ENCODE assay signal across 8 cellular contexts in the genomic region with DNA sequence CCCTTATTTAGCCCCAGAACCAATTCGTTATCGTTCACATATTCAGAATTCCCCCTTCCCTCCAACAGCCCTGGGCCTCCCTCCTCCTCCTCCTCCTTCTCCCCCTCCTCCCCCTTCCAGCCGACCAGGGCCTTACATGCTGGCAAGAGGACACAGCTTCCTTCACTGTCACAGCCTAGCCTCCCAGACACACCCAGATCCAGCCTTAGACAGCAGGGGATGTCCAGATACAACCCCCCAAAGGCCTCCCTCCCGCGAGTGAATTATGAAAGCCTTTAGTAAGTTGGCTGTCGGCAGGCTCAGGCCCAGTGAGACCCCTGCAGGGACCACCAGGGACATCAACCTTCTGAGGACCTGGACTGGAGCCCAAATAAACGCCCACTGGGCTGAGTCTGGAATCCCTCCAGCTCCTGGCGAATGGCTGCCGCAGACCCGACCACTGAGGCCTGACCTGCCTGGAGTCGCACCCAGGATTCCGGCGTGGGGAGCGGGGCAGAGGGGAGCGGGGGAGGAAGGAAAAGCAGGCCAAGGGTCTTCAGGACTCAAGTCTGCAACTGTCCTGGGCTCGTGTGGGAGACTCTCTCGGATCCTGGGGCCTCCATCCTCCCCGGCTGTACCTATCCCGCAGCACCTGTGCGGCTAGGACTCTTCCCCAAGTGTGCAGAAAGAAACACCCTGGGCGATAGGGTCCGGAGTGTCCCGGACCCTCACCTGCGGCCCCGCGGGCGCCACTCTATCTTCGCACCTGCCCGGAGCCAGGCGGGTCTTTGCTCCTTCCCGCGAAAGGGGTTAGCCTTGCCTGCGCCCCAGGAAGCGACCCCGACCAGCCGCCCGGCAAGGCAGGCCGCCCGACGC. TPM values are rescaled to one million over a fixed set of nuclear protein-coding genes. Genes with fewer than 3 reads are reported as not detected.
DNase-seq lines count a peak whose midpoint lies in the region; ATAC-seq, FAIRE-seq and TF ChIP-seq lines count a peak whose summit lies in the region.

No MANE protein-coding gene starts in this region.

- no peaks in the 10 kb centered on the region for H3K9me3 ChIP-seq in endothelial cell of umbilical vein (replicated peaks; ENCODE audit: control insufficient read depth, insufficient read depth, low read length)
- H3K9me3 ChIP-seq in mesodermal cell (ENCODE audit: control insufficient read depth, low read length): no peaks in the 10 kb centered on the region

- ATAC-seq in HG02870 (IDR thresholded peaks at IDR 0.05; ENCODE audit: unreplicated experiment) (peak; percentile 8), SK-N-SH treated with all-trans-retinoic acid at 6 μM for 48 hours (peak; percentile 58)

- dilution Hi-C loops in endothelial cell of umbilical vein (cut with MboI; ENCODE audit: extremely low pct_ligation_motif_present, low sequenced_read_pairs): no loop called here

- POLR2A ChIA-PET in endothelial cell of umbilical vein (lab: Charles Lee): no interaction called here

- no TSS peak for BruUV-seq in endothelial cell of umbilical vein (replicated peaks; lab: Mats Ljungman, UMichigan)

- no peaks in the 10 kb centered on the region for H4K20me1 ChIP-seq in endothelial cell of umbilical vein (replicated peaks; ENCODE audit: control insufficient read depth, extremely low read depth, insufficient read depth, low read length)

- no peaks in the 10 kb centered on the region for H3K9me1 ChIP-seq in endothelial cell of umbilical vein (replicated peaks; ENCODE audit: control insufficient read depth, extremely low read depth, insufficient read depth, low read length)

- WGBS in mesodermal cell (ENCODE audit: insufficient coverage in 2 of 2), 2 experiments: 4 to 6% methylated on average over 19 to 34 of the region's 40 CpGs
- 5% methylated on average over 40 of the region's 40 CpGs for WGBS in urinary bladder

- peak overlapping the region; percentile 60 for H3K9ac ChIP-seq in endothelial cell of umbilical vein (replicated peaks; ENCODE audit: extremely low read depth, insufficient read depth, low read length)

- H3K4me3 ChIP-seq in endothelial cell of umbilical vein (replicated peaks in 1 of 3; ENCODE audit: insufficient read depth in 1 of 3, low read depth in 1 of 3, low read length in 3 of 3) (peak overlapping the region; percentile 39 to 75 (median 62)), mesodermal cell (ENCODE audit: extremely low read depth, insufficient read depth, low read length, poor library complexity, severe bottlenecking) (peak overlapping the region; percentile 68), urinary bladder (ENCODE audit: low read depth, low read length) (peak overlapping the region; percentile 97)

- H3K36me3 ChIP-seq in endothelial cell of umbilical vein (ENCODE audit: control insufficient read depth in 2 of 2, extremely low read depth in 1 of 2, insufficient read depth in 2 of 2, low read length in 2 of 2): no peaks in the 10 kb centered on the region
- H3K36me3 ChIP-seq in mesodermal cell (ENCODE audit: control insufficient read depth, insufficient read depth, low read length): no peaks in the 10 kb centered on the region
- H3K36me3 ChIP-seq in urinary bladder (ENCODE audit: insufficient read depth): no peaks in the 10 kb centered on the region

- intact Hi-C loops in endothelial cell of umbilical vein (cut with micrococcal nuclease): loop anchor here (2.0 kb wide), 1 partner anchor 44 kb away; no protein-coding TSS in a partner anchor

- H3K27ac ChIP-seq in endothelial cell of umbilical vein (ENCODE audit: insufficient read depth, low read depth, low read length) (no peak overlapping the region), mesodermal cell (ENCODE audit: low read depth, low read length, severe bottlenecking) (no peak overlapping the region), urinary bladder (ENCODE audit: low read depth) (peak overlapping the region; percentile 67)

- H3K4me1 ChIP-seq in endothelial cell of umbilical vein (ENCODE audit: control insufficient read depth, extremely low read depth, insufficient read depth, low read length) (peaks cover 21% of the 10 kb centered on the region), mesodermal cell (ENCODE audit: control insufficient read depth, insufficient read depth, low read length, poor library complexity, severe bottlenecking) (peaks cover 18% of the 10 kb centered on the region), urinary bladder (ENCODE audit: insufficient read depth) (no peaks in the 10 kb centered on the region)

- peak; percentile 24 for TF ChIP-seq POLR2A in endothelial cell of umbilical vein (IDR thresholded peaks at IDR 0.05; ENCODE audit: low read depth, low read length)

- peak overlapping the region; percentile 72 for H3K4me2 ChIP-seq in endothelial cell of umbilical vein (ENCODE audit: insufficient read depth, low read length)

- H3K79me2 ChIP-seq in endothelial cell of umbilical vein (ENCODE audit: control insufficient read depth, insufficient read depth, low read length): peaks cover 42% of the 10 kb centered on the region

- CTCF ChIA-PET in endothelial cell of umbilical vein (lab: Charles Lee): interaction anchor here (0.9 to 3.0 kb wide), 7 partner anchors 21 to 390 kb away, joined by 3 to 19 read pairs (median 4); partner anchors contain the start of gene CCNI2

- H3K27me3 ChIP-seq in endothelial cell of umbilical vein (ENCODE audit: control insufficient read depth in 2 of 2, insufficient read depth in 2 of 2, low read length in 2 of 2): no peaks in the 10 kb centered on the region

- peak; percentile 66 for FAIRE-seq in endothelial cell of umbilical vein (lab: Jason Lieb, UNC)

- DNase-seq in NCI-H82 (lab: John Stamatoyannopoulos, UW) (peak; percentile 56), NCI-H82 treated with DMSO at 0.1 percent for 48 hours (lab: John Stamatoyannopoulos, UW; ENCODE audit: unreplicated experiment) (no peak), endothelial cell of umbilical vein (ENCODE audit: low read depth, low spot score) (peak; percentile 37), DMS153 treated with DMSO at 0.1 percent for 48 hours (lab: John Stamatoyannopoulos, UW; ENCODE audit: unreplicated experiment) (no peak)

- peak in 1 of 2 donors; percentile 9 for TF ChIP-seq CTCF in endothelial cell of umbilical vein (IDR thresholded peaks at IDR 0.05; ENCODE audit: extremely low read depth in 1 of 2, insufficient read depth in 1 of 2, low read depth in 1 of 2, low read length in 2 of 2)

- H2AFZ ChIP-seq in endothelial cell of umbilical vein (ENCODE audit: low read depth, low read length): peak overlapping the region; percentile 3

RNA-seq across cellular contexts. Expression of gene SEPTIN8, which starts 0.7 kb away (rescaled TPM):
- total RNA-seq in endothelial cell of umbilical vein (77.2 and 82.1 TPM in 2 replicates), urinary bladder (64.8 TPM)
- polyA plus RNA-seq in endothelial cell of umbilical vein (45.3 and 56.6 TPM in 2 replicates), urinary bladder (28.3 TPM)
- polyA plus RNA-seq in endothelial cell of umbilical vein (2011; cell fraction: cytosol; rRNA removed): 56.2 and 59.9 TPM in 2 replicates
- 169 and 191 TPM in 2 replicates for polyA plus RNA-seq in endothelial cell of umbilical vein (2011; cell fraction: nucleus; rRNA removed)
- polyA plus RNA-seq in endothelial cell of umbilical vein (2012): 64.5 and 64.8 TPM in 2 replicates
- polyA minus RNA-seq in endothelial cell of umbilical vein: 74.2 and 83.0 TPM in 2 replicates
- polyA minus RNA-seq in endothelial cell of umbilical vein (2011; cell fraction: cytosol; rRNA and poly(A)+ RNA removed): 8.4 TPM
- polyA minus RNA-seq in endothelial cell of umbilical vein (2011; cell fraction: nucleus; rRNA and poly(A)+ RNA removed): 39.0 and 42.6 TPM in 2 replicates
- polyA plus RNA-seq in mesodermal cell (2013, experiment 1 of 2): 63.5 TPM
- 58.2 TPM for polyA plus RNA-seq in mesodermal cell (2013, experiment 2 of 2)

RNA-seq across cellular contexts. Expression of gene CCNI2, which starts 29.1 kb away (rescaled TPM):
- total RNA-seq in endothelial cell of umbilical vein: 0.53 TPM in 1 of 2 replicates, not detected in the other
- 0.13 and 0.25 TPM in 2 replicates for polyA plus RNA-seq in endothelial cell of umbilical vein
- 0.08 and 0.14 TPM in 2 replicates for polyA plus RNA-seq in endothelial cell of umbilical vein (2011; cell fraction: cytosol; rRNA removed)
- polyA plus RNA-seq in endothelial cell of umbilical vein (2011; cell fraction: nucleus; rRNA removed): 0.62 and 1.1 TPM in 2 replicates
- polyA plus RNA-seq in endothelial cell of umbilical vein (2012): 3.4 and 4.1 TPM in 2 replicates
- 0.56 and 1.7 TPM in 2 replicates for polyA minus RNA-seq in endothelial cell of umbilical vein
- not detected for polyA minus RNA-seq in endothelial cell of umbilical vein (2011; cell fraction: cytosol; rRNA and poly(A)+ RNA removed)
- polyA minus RNA-seq in endothelial cell of umbilical vein (2011; cell fraction: nucleus; rRNA and poly(A)+ RNA removed): 0.58 TPM in 1 of 2 replicates, not detected in the other
- polyA plus RNA-seq in mesodermal cell (2013, experiment 1 of 2): not detected
- not detected for polyA plus RNA-seq in mesodermal cell (2013, experiment 2 of 2)
- total RNA-seq in urinary bladder: 1.9 TPM
- 1.4 TPM for polyA plus RNA-seq in urinary bladder

RNA-seq across cellular contexts. Expression of gene SOWAHA, which starts 36.8 kb away (rescaled TPM):
- total RNA-seq in endothelial cell of umbilical vein (not detected in 2 replicates), urinary bladder (0.48 TPM)
- polyA plus RNA-seq in endothelial cell of umbilical vein (not detected in 2 replicates), urinary bladder (0.65 TPM)
- polyA plus RNA-seq in endothelial cell of umbilical vein (2011; cell fraction: cytosol; rRNA removed): 0.01 TPM in 1 of 2 replicates, not detected in the other
- not detected in 2 replicates for polyA plus RNA-seq in endothelial cell of umbilical vein (2011; cell fraction: nucleus; rRNA removed)
- polyA plus RNA-seq in endothelial cell of umbilical vein (2012): not detected in 2 replicates
- polyA minus RNA-seq in endothelial cell of umbilical vein: not detected in 2 replicates
- not detected for polyA minus RNA-seq in endothelial cell of umbilical vein (2011; cell fraction: cytosol; rRNA and poly(A)+ RNA removed)
- not detected in 2 replicates for polyA minus RNA-seq in endothelial cell of umbilical vein (2011; cell fraction: nucleus; rRNA and poly(A)+ RNA removed)
- 0.33 TPM for polyA plus RNA-seq in mesodermal cell (2013, experiment 1 of 2)
- 0.25 TPM for polyA plus RNA-seq in mesodermal cell (2013, experiment 2 of 2)

RNA-seq across cellular contexts. Expression of gene KIF3A, which starts 39.0 kb away (rescaled TPM):
- total RNA-seq in endothelial cell of umbilical vein (11.2 and 15.8 TPM in 2 replicates), urinary bladder (17.6 TPM)
- polyA plus RNA-seq in endothelial cell of umbilical vein (2.4 and 3.3 TPM in 2 replicates), urinary bladder (3.4 TPM)
- polyA plus RNA-seq in endothelial cell of umbilical vein (2011; cell fraction: cytosol; rRNA removed): 3.5 and 3.6 TPM in 2 replicates
- polyA plus RNA-seq in endothelial cell of umbilical vein (2011; cell fraction: nucleus; rRNA removed): 7.8 and 12.3 TPM in 2 replicates
- 9.0 and 14.0 TPM in 2 replicates for polyA plus RNA-seq in endothelial cell of umbilical vein (2012)
- 6.5 and 8.9 TPM in 2 replicates for polyA minus RNA-seq in endothelial cell of umbilical vein
- polyA minus RNA-seq in endothelial cell of umbilical vein (2011; cell fraction: cytosol; rRNA and poly(A)+ RNA removed): 3.8 TPM
- 8.7 and 11.6 TPM in 2 replicates for polyA minus RNA-seq in endothelial cell of umbilical vein (2011; cell fraction: nucleus; rRNA and poly(A)+ RNA removed)
- polyA plus RNA-seq in mesodermal cell (2013, experiment 1 of 2): 9.5 TPM
- polyA plus RNA-seq in mesodermal cell (2013, experiment 2 of 2): 9.9 TPM

RNA-seq across cellular contexts. Expression of gene SHROOM1, which starts 54.1 kb away (rescaled TPM):
- total RNA-seq in endothelial cell of umbilical vein (20.9 and 21.0 TPM in 2 replicates), urinary bladder (7.2 TPM)
- polyA plus RNA-seq in endothelial cell of umbilical vein (12.8 and 13.0 TPM in 2 replicates), urinary bladder (48.3 TPM)
- 8.3 and 9.0 TPM in 2 replicates for polyA plus RNA-seq in endothelial cell of umbilical vein (2011; cell fraction: cytosol; rRNA removed)
- 25.4 and 29.9 TPM in 2 replicates for polyA plus RNA-seq in endothelial cell of umbilical vein (2011; cell fraction: nucleus; rRNA removed)
- 6.9 and 11.5 TPM in 2 replicates for polyA plus RNA-seq in endothelial cell of umbilical vein (2012)
- polyA minus RNA-seq in endothelial cell of umbilical vein: 5.3 and 6.6 TPM in 2 replicates
- polyA minus RNA-seq in endothelial cell of umbilical vein (2011; cell fraction: cytosol; rRNA and poly(A)+ RNA removed): 5.3 TPM
- 7.0 and 11.0 TPM in 2 replicates for polyA minus RNA-seq in endothelial cell of umbilical vein (2011; cell fraction: nucleus; rRNA and poly(A)+ RNA removed)
- polyA plus RNA-seq in mesodermal cell (2013, experiment 1 of 2): 6.3 TPM
- 4.4 TPM for polyA plus RNA-seq in mesodermal cell (2013, experiment 2 of 2)

Comparison
In these comparisons a context has a peak if more than half of its experiments do, and no peak if none do; other contexts are left out.
1. DNase-seq: peak in NCI-H82 (single experiment) and endothelial cell of umbilical vein (single experiment); none in NCI-H82 treated with DMSO at 0.1 percent for 48 hours (single experiment) and DMS153 treated with DMSO at 0.1 percent for 48 hours (single experiment).
2. Peak in every context shown above with its lines, with median percentiles within 50 percentile points of each other: H3K4me3 ChIP-seq.